13 cellular contexts compared by ENCODE assay signal in the genomic region with DNA sequence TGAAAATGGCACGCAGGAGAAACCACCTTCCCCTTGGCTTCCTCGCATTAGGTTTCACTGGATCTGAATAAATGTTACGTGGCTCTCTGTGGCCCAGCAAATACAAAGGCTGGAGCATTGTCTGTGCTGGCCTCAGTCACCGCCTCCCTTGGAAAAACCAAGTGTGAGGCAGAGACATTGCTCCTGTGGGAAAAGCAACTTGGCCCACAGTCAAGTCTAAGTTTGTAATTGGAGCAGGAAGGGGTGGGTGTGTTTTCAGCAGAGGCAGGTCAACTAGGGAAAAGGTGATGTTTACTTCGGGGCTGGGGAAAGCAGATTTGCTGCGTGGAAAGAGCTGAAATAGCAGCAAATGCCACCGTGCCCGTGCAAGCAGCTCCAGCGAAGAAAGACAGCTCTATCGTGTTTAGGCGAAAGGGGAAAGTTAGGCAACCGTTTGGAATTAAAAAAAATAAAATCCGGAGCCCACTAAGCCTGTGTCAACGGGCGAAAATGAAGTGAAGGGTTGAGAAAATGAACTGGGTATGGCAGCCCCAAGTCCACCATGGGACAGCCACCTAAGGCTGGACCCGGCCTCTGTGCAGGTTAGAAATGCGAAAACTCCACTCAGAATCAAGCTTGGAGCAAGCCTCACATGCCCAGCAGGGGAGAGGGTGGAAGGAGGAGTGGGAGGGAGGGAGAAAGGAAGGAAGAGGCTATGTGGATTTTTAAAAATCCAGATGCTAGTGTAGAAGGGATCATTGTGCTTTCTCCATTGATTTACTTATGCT.
A peak's percentile ranks its signal among the peaks of the same experiment; 100 is the strongest.
DNase-seq lines count a peak whose midpoint lies in the region; ATAC-seq and TF ChIP-seq lines count a peak whose summit lies in the region.
"Had no signal": no experiment of that assay in that cellular context is flagged by ENCODE, and none has a peak within 500 bp of the region (broad histone marks: within the 10 kb centered on the region; RNA-seq: fewer than 3 reads in every experiment).

No MANE protein-coding gene starts in this region.

- DNase-seq in NCI-H2107 (lab: John Stamatoyannopoulos, UW): peak; percentile 51
- peak; percentile 13 for DNase-seq in epithelial cell of proximal tubule (ENCODE audit: low read depth)
- no peak for DNase-seq in omental fat pad (ENCODE audit: low spot score)
- no peak for DNase-seq in GF-D8 (lab: John Stamatoyannopoulos, UW)
- no peak for DNase-seq in GM19238 (ENCODE audit: insufficient read length, low spot score)
- no peak for DNase-seq in activated CD4-positive, alpha-beta T cell treated with anti-CD3 and anti-CD28 coated beads for 4 hours
- DNase-seq: CD8-positive, alpha-beta memory T cell; NCI-H526 had no signal

- H3K4me1 ChIP-seq in BLaER1 treated with 17β-estradiol and CSF1 and Interleukin-3, amounts not matched to agents 10 nM and 100 nM: peaks cover 0 to 15% (median 8%) of the 10 kb centered on the region in 10 experiments; a peak in 8 of 20 replicates

- H3K4me3 ChIP-seq in BLaER1 treated with 17β-estradiol and CSF1 and Interleukin-3, amounts not matched to agents 10 nM and 100 nM: no peak overlapping the region
- peak overlapping the region; percentile 17 for H3K4me3 ChIP-seq in epithelial cell of proximal tubule (ENCODE audit: low read depth, low read length)
- H3K4me3 ChIP-seq: tibial nerve had no signal

- no peak overlapping the region for H3K9ac ChIP-seq in BLaER1 treated with 17β-estradiol and CSF1 and Interleukin-3, amounts not matched to agents 10 nM and 100 nM

- no peaks in the 10 kb centered on the region for H3K27me3 ChIP-seq in BLaER1 treated with 17β-estradiol and CSF1 and Interleukin-3, amounts not matched to agents 10 nM and 100 nM
- H3K27me3 ChIP-seq: tibial nerve had no signal

- H3K27ac ChIP-seq in BLaER1 treated with 17β-estradiol and CSF1 and Interleukin-3, amounts not matched to agents 10 nM and 100 nM: no peak overlapping the region
- H3K27ac ChIP-seq: tibial nerve had no signal

- no peak for TF ChIP-seq CTCF in epithelial cell of proximal tubule (conservative IDR thresholded peaks at IDR 0.05; ENCODE audit: low read depth, low read length)
- TF ChIP-seq CTCF in omental fat pad (IDR thresholded peaks at IDR 0.05): no peak

- ATAC-seq in omental fat pad (ENCODE audit: low FRiP score): peak; percentile 34
- ATAC-seq in HG03354 (IDR thresholded peaks at IDR 0.05; ENCODE audit: poor library complexity, severe bottlenecking, unreplicated experiment): no peak
- ATAC-seq: activated T-helper 17 cell treated with anti-CD3 and anti-CD28 coated beads, Interleukin-2, amount 50 U/mL, for 72 hours; HCT116 had no signal

- peaks cover 0 to 8% (median 0%) of the 10 kb centered on the region in 11 experiments; a peak in 3 of 22 replicates for H3K9me3 ChIP-seq in BLaER1 treated with 17β-estradiol and CSF1 and Interleukin-3, amounts not matched to agents 10 nM and 100 nM (replicated peaks in 1 of 11)
- H3K9me3 ChIP-seq: tibial nerve had no signal

- peaks cover 0 to 27% (median 0%) of the 10 kb centered on the region in 11 experiments; a peak in 4 of 22 replicates for H3K36me3 ChIP-seq in BLaER1 treated with 17β-estradiol and CSF1 and Interleukin-3, amounts not matched to agents 10 nM and 100 nM
- H3K36me3 ChIP-seq: tibial nerve had no signal

- peak overlapping the region in 8 of 11 experiments; percentile 2 to 33 (median 19); a peak in 9 of 22 replicates for H3K4me2 ChIP-seq in BLaER1 treated with 17β-estradiol and CSF1 and Interleukin-3, amounts not matched to agents 10 nM and 100 nM

- H4K20me1 ChIP-seq in BLaER1 treated with 17β-estradiol and CSF1 and Interleukin-3, amounts not matched to agents 10 nM and 100 nM: no peaks in the 10 kb centered on the region

Comparison
In these comparisons a context has a peak if more than half of its experiments do, and no peak if none do; other contexts are left out.
1. DNase-seq: peak in NCI-H2107 (single experiment) and epithelial cell of proximal tubule (single experiment); none in omental fat pad (single experiment), GF-D8 (single experiment), GM19238 (single experiment) and activated CD4-positive, alpha-beta T cell treated with anti-CD3 and anti-CD28 coated beads for 4 hours (0 of 2).